19 cellular contexts compared by ENCODE assay signal in the genomic region with DNA sequence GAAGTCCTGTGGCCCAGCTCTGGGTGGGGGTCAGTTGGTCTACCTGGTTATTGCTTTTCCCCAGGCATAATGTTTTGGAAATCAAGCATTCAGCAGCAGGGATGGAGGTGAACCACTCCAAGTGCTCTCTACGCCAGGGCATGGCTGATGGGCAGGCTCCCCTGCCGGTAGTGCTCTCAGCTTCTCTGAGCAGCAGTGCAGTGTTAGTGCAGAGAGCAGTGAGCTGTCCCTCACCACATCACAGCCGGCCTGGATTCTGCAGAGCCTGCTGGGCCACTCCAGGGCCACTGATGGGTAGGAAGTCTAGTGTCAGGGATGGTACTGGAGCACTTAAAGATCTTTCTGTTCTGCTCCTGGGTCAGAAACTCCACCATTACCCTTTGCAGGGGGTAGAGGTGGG.
"Had no signal": no experiment of that assay in that cellular context is flagged by ENCODE, and none has a peak within 500 bp of the region (broad histone marks: within the 10 kb centered on the region; RNA-seq: fewer than 3 reads in every experiment).

No MANE protein-coding gene starts in this region.

- H3K4me3 ChIP-seq: lung, prostate gland, stomach, tibial artery had no signal

- ATAC-seq: activated CD4-positive, alpha-beta T cell treated with anti-CD3 and anti-CD28 coated beads for 36 hours; left cardiac atrium had no signal

- H3K4me1 ChIP-seq: prostate gland had no signal

- DNase-seq: activated CD4-positive, alpha-beta memory T cell treated with anti-CD3 and anti-CD28 coated beads, Interleukin-2, amount 10 ng/mL, durations not matched to agents 7 days and 5 days; activated CD4-positive, alpha-beta T cell treated with anti-CD3 and anti-CD28 coated beads for 36 hours; activated gamma-delta T cell; activated T-cell treated with anti-CD3 and anti-CD28 coated beads, Interleukin-2, amount 50 U/mL, for 48 hours; amniotic stem cell; brain microvascular endothelial cell; cortex of kidney; effector memory CD4-positive, alpha-beta T cell; foreskin melanocyte; left cardiac atrium; stimulated activated CD4-positive, alpha-beta T cell treated with anti-CD3 and anti-CD28 coated beads, Interleukin-12 subunit alpha, Interleukin-12 subunit beta, amount 100 ng/mL, for 4 hours; stimulated activated CD4-positive, alpha-beta T cell treated with anti-CD3 and anti-CD28 coated beads, Interleukin-2, amount 100 ng/mL, for 24 hours; stomach; T-helper 1 cell; T1000; tibial artery had no signal

- H3K9me3 ChIP-seq: prostate gland, stomach, tibial artery had no signal

- H3K27ac ChIP-seq: brain microvascular endothelial cell, prostate gland, VCaP had no signal

- H3K36me3 ChIP-seq: brain microvascular endothelial cell, prostate gland, stomach, tibial artery had no signal

- H3K27me3 ChIP-seq: brain microvascular endothelial cell, stomach, tibial artery had no signal
